In the genomic region with DNA sequence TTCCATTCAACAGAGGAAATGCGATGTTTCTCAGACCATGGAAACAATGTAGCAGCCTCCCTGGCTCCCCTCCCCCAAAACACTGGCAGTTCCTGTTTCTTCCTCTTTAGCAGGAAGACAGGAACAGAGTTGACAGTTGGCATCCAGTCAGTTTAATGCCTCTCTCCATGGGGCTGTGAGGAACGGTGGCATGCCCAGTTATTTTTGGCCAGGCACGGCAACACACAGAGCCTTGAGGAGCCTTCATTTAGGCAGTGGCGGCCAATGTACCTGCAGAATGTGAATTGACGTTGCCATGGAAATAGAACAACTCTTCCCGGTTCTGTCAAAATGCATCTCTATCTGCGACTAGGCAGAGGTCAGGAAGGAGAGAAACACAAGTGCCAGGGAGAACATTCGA, we compare ENCODE assay signal across 1 cellular context.
TF ChIP-seq lines count a peak whose summit lies in the region.

No MANE protein-coding gene starts in this region.

TF ChIP-seq in H1, 55 proteins besides CTCF, POLR2A, EP300 and RAD21:
- TF ChIP-seq KDM4A (IDR thresholded peaks at IDR 0.05; ENCODE audit: low read depth, low read length, severe bottlenecking) (no peak), ASH2L (IDR thresholded peaks at IDR 0.05; ENCODE audit: low read length) (peak; percentile 36)
